Comparison of ENCODE assay signal across 8 cellular contexts in genomic region chr16:30805056-30805369, GRCh38. TPM values are rescaled to one million over a fixed set of nuclear protein-coding genes. Genes with fewer than 3 reads are reported as not detected.
DNase-seq lines count a peak whose midpoint lies in the region; ATAC-seq, FAIRE-seq and TF ChIP-seq lines count a peak whose summit lies in the region.

No MANE protein-coding gene starts in this region.

- no peak for DNase-seq in activated CD4-positive, CD25-positive, alpha-beta regulatory T cell (lab: John Stamatoyannopoulos, UW)
- DNase-seq in K562 (ENCODE audit: extremely low read depth in 1 of 4, low spot score in 3 of 4): peak in 1 of 4 experiments; percentile 48
- DNase-seq in right lobe of liver: no peak
- DNase-seq in thyroid gland: no peak
- DNase-seq in UCSD-AML1 (lab: John Stamatoyannopoulos, UW; ENCODE audit: unreplicated experiment): no peak
- no peak for DNase-seq in SIG-M5 treated with dmso at 0.1 percent for 504 hours (lab: John Stamatoyannopoulos, UW; ENCODE audit: unreplicated experiment)
- DNase-seq in NCI-H187 (lab: John Stamatoyannopoulos, UW): no peak

- H3K9me1 ChIP-seq in K562 (ENCODE audit: control insufficient read depth, insufficient read depth, low read length): no peaks in the 10 kb centered on the region

- H3K4me2 ChIP-seq in K562 (ENCODE audit: insufficient read depth, low read length): peak overlapping the region; percentile 88

- WGBS in K562 (ENCODE audit: insufficient coverage, low coverage, missing lambda C conversion rate): 85% methylated on average over 8 of the region's 8 CpGs
- 21% methylated on average over 3 of the region's 8 CpGs for WGBS in right lobe of liver (ENCODE audit: insufficient coverage, low coverage, low lambda C conversion rate, missing lambda C conversion rate)
- WGBS in thyroid gland, 2 donors: 39 to 40% methylated on average over 8 of the region's 8 CpGs

- H3K4me3 ChIP-seq in K562 (peak overlapping the region; percentile 75), right lobe of liver (peak overlapping the region; percentile 73 to 91 (median 81)), thyroid gland (replicated peaks in 1 of 3) (peak overlapping the region in 2 of 3 donors; percentile 39 to 59)

- H3K4me1 ChIP-seq in K562 (replicated peaks in 1 of 2; ENCODE audit: control insufficient read depth in 2 of 2, insufficient read depth in 2 of 2, low read length in 2 of 2) (peaks cover 20 to 36% of the 10 kb centered on the region in 2 experiments), right lobe of liver (peaks cover 0 to 9% (median 0%) of the 10 kb centered on the region in 4 donors), thyroid gland (peaks cover 2 to 11% of the 10 kb centered on the region in 2 donors)

- CTCF ChIA-PET in K562 (lab: Yijun Ruan, JAX; ENCODE audit: low intra/inter-chr PET ratio): no interaction called here

- no peak for TF ChIP-seq CTCF in K562 (IDR thresholded peaks at IDR 0.05 in 2 of 3, conservative IDR thresholded peaks at IDR 0.05 in 1 of 3; ENCODE audit: insufficient read depth in 2 of 3, low read depth in 1 of 3, low read length in 3 of 3)
- TF ChIP-seq CTCF in right lobe of liver (IDR thresholded peaks at IDR 0.05): no peak
- TF ChIP-seq CTCF in thyroid gland (IDR thresholded peaks at IDR 0.05): no peak

- BruUV-seq in K562 (replicated peaks; lab: Mats Ljungman, UMichigan): TSS peak; percentile 95

- peak overlapping the region; percentile 99 for H2AFZ ChIP-seq in K562 (ENCODE audit: low read depth, low read length)

- H3K27ac ChIP-seq in K562 (ENCODE audit: extremely low read depth, low read depth, low read length): peak overlapping the region; percentile 81
- H3K27ac ChIP-seq in right lobe of liver: peak overlapping the region in 2 of 3 donors; percentile 83 to 90
- H3K27ac ChIP-seq in thyroid gland: peak overlapping the region in 1 of 3 donors; percentile 70

- TF ChIP-seq RAD21 in K562 (CRISPR knock-in tag; conservative IDR thresholded peaks at IDR 0.05 in 1 of 2, IDR thresholded peaks at IDR 0.05 in 1 of 2): no peak

- H3K9me3 ChIP-seq in K562 (replicated peaks; ENCODE audit: control insufficient read depth, insufficient read depth, low read depth, low read length) (no peaks in the 10 kb centered on the region), right lobe of liver (no peaks in the 10 kb centered on the region), thyroid gland (no peaks in the 10 kb centered on the region)

- H3K79me2 ChIP-seq in K562 (ENCODE audit: control insufficient read depth, insufficient read depth, low read length): peaks cover 5% of the 10 kb centered on the region; the same call in 1 of the 3 replicates

- no peak for TF ChIP-seq EP300 in K562 (IDR thresholded peaks at IDR 0.05; ENCODE audit: low read length)

- H4K20me1 ChIP-seq in K562 (replicated peaks; ENCODE audit: control insufficient read depth, insufficient read depth, low read length): no peaks in the 10 kb centered on the region

- POLR2A ChIA-PET in K562 (lab: Yijun Ruan, JAX): interaction anchor here (0.5 to 3.0 kb wide), 20 partner anchors 9 to 643 kb away, joined by 3 to 14 read pairs (median 4); partner anchors contain the start of gene ZNF629

- ATAC-seq in activated CD4-positive, CD25-positive, alpha-beta regulatory T cell treated with anti-CD3 and anti-CD28 coated beads, Interleukin-2, amount 50 U/mL, for 24 hours: peak; percentile 15 to 36
- ATAC-seq in K562 (peak; percentile 7), right lobe of liver (peak in 1 of 4 donors; percentile 3)

- peak overlapping the region; percentile 82 to 93 for H3K9ac ChIP-seq in K562 (ENCODE audit: insufficient read depth in 1 of 2, low read depth in 2 of 2, low read length in 2 of 2)

- H3K36me3 ChIP-seq in K562 (ENCODE audit: control insufficient read depth, insufficient read depth, low read length): no peaks in the 10 kb centered on the region
- no peaks in the 10 kb centered on the region for H3K36me3 ChIP-seq in right lobe of liver
- H3K36me3 ChIP-seq in thyroid gland: no peaks in the 10 kb centered on the region

- in situ Hi-C loops in K562 (cut with MboI): no loop called here

- intact Hi-C loops in K562 (cut with micrococcal nuclease) (loop anchor here (1.0 to 5.0 kb wide), 2 partner anchors 18 to 72 kb away; partner anchors contain the start of gene ZNF629), right lobe of liver (cut with DNase I) (no loop called here), thyroid gland (cut with DNase I) (no loop called here)

- no peak for TF ChIP-seq POLR2A in K562 (conservative IDR thresholded peaks at IDR 0.05)
- no peak for TF ChIP-seq POLR2A in right lobe of liver (IDR thresholded peaks at IDR 0.05)
- TF ChIP-seq POLR2A in thyroid gland (IDR thresholded peaks at IDR 0.05): no peak

- H3K27me3 ChIP-seq in K562 (ENCODE audit: control insufficient read depth in 2 of 2, insufficient read depth in 2 of 2, low read length in 2 of 2) (no peaks in the 10 kb centered on the region), right lobe of liver (no peaks in the 10 kb centered on the region), thyroid gland (no peaks in the 10 kb centered on the region)

- no peak for FAIRE-seq in K562 (lab: Jason Lieb, UNC)

RNA-seq across cellular contexts. Expression of gene ZNF629, which starts 18.0 kb away (rescaled TPM):
- 6.8 and 16.5 TPM in 2 replicates for total RNA-seq in K562 (2011; cell fraction: chromatin; rRNA removed; ENCODE audit: low replicate concordance)
- 8.6 and 11.3 TPM in 2 replicates for total RNA-seq in K562 (2011; cell fraction: nucleolus; rRNA removed)
- total RNA-seq in K562 (2011; cell fraction: nucleoplasm; rRNA removed): 6.7 and 7.3 TPM in 2 replicates
- total RNA-seq in K562 (2014; rRNA removed): 13.8 and 14.9 TPM in 2 replicates
- 6.7 and 7.3 TPM in 2 replicates for total RNA-seq in K562 (2014; rRNA removed; fragmentation: Illumina TruSeq; extraction: Trizol)
- total RNA-seq in K562 (2015; rRNA removed; fragmentation: Illumina TruSeq; extraction: Trizol): 9.2 and 10.0 TPM in 2 replicates
- 16.5 and 18.8 TPM in 2 replicates for total RNA-seq in K562 (2021)
- 2.6 and 4.4 TPM in 2 replicates for polyA plus RNA-seq in K562 (2011; rRNA removed)
- 4.0 and 5.6 TPM in 2 replicates for polyA plus RNA-seq in K562 (2011; cell fraction: cytosol; rRNA removed)
- 7.1 and 10.9 TPM in 2 replicates for polyA plus RNA-seq in K562 (2011; cell fraction: nucleus; rRNA removed)
- 12.0 and 13.0 TPM in 2 replicates for polyA plus RNA-seq in K562 (2012)
- polyA plus RNA-seq in K562 (2014; fragmentation: Illumina TruSeq; extraction: Trizol): 11.6 and 12.4 TPM in 2 replicates
- polyA plus RNA-seq in K562 (2014; fragmentation: Nextera tagmentation; extraction: Ambion mirVana): under 1 TPM; 0.44 to 0.66 TPM
- polyA plus RNA-seq in K562 (2014; rRNA removed): 6.1 and 7.4 TPM in 2 replicates
- polyA minus RNA-seq in K562 (2011; rRNA and poly(A)+ RNA removed): 4.2 and 5.3 TPM in 2 replicates
- polyA minus RNA-seq in K562 (2011; cell fraction: cytosol; rRNA and poly(A)+ RNA removed): 9.2 and 9.8 TPM in 2 replicates
- polyA minus RNA-seq in K562 (2011; cell fraction: nucleus; rRNA and poly(A)+ RNA removed): 8.3 and 11.2 TPM in 2 replicates
- 1 to 10 TPM; 3.7 to 4.8 (median 4.3) TPM for total RNA-seq in right lobe of liver
- 10 to 100 TPM; 14.5 to 26.7 (median 19.0) TPM for total RNA-seq in thyroid gland

RNA-seq across cellular contexts. Expression of gene RNF40, which starts 42.9 kb away (rescaled TPM):
- total RNA-seq in K562 (2011; cell fraction: chromatin; rRNA removed; ENCODE audit: low replicate concordance): 149 and 268 TPM in 2 replicates
- total RNA-seq in K562 (2011; cell fraction: nucleolus; rRNA removed): 112 and 115 TPM in 2 replicates
- total RNA-seq in K562 (2011; cell fraction: nucleoplasm; rRNA removed): 105 and 116 TPM in 2 replicates
- total RNA-seq in K562 (2014; rRNA removed) (81.9 and 95.6 TPM in 2 replicates), K562 (2014; rRNA removed; fragmentation: Illumina TruSeq; extraction: Trizol) (73.7 and 81.5 TPM in 2 replicates), K562 (2015; rRNA removed; fragmentation: Illumina TruSeq; extraction: Trizol) (76.4 and 82.9 TPM in 2 replicates), K562 (2021) (124 and 129 TPM in 2 replicates), right lobe of liver (10 to 100 TPM; 34.3 to 56.8 (median 46.7) TPM), thyroid gland (100 to 1,000 TPM; 105 to 147 (median 113) TPM)
- polyA plus RNA-seq in K562 (2011; rRNA removed) (91.7 and 97.8 TPM in 2 replicates), K562 (2014; fragmentation: Illumina TruSeq; extraction: Trizol) (107 and 115 TPM in 2 replicates), K562 (2014; fragmentation: Nextera tagmentation; extraction: Ambion mirVana) (1 to 10 TPM; 6.2 to 9.1 TPM), K562 (2014; rRNA removed) (68.2 and 75.6 TPM in 2 replicates)
- 60.8 and 77.4 TPM in 2 replicates for polyA plus RNA-seq in K562 (2011; cell fraction: cytosol; rRNA removed)
- polyA plus RNA-seq in K562 (2011; cell fraction: nucleus; rRNA removed): 137 and 170 TPM in 2 replicates
- 78.5 and 80.4 TPM in 2 replicates for polyA plus RNA-seq in K562 (2012)
- polyA minus RNA-seq in K562 (2011; rRNA and poly(A)+ RNA removed): 89.9 and 91.7 TPM in 2 replicates
- 61.7 and 77.1 TPM in 2 replicates for polyA minus RNA-seq in K562 (2011; cell fraction: cytosol; rRNA and poly(A)+ RNA removed)
- 39.2 and 51.2 TPM in 2 replicates for polyA minus RNA-seq in K562 (2011; cell fraction: nucleus; rRNA and poly(A)+ RNA removed)

RNA-seq across cellular contexts. Expression of gene CFAP119, which starts 43.2 kb away (rescaled TPM):
- total RNA-seq in K562 (2011; cell fraction: chromatin; rRNA removed; ENCODE audit: low replicate concordance): 23.0 and 52.3 TPM in 2 replicates
- total RNA-seq in K562 (2011; cell fraction: nucleolus; rRNA removed): 44.0 and 46.5 TPM in 2 replicates
- total RNA-seq in K562 (2011; cell fraction: nucleoplasm; rRNA removed): 24.7 and 39.0 TPM in 2 replicates
- total RNA-seq in K562 (2014; rRNA removed): 16.1 and 18.5 TPM in 2 replicates
- 4.2 and 6.1 TPM in 2 replicates for total RNA-seq in K562 (2014; rRNA removed; fragmentation: Illumina TruSeq; extraction: Trizol)
- total RNA-seq in K562 (2015; rRNA removed; fragmentation: Illumina TruSeq; extraction: Trizol): 7.0 and 7.4 TPM in 2 replicates
- 18.4 and 20.0 TPM in 2 replicates for total RNA-seq in K562 (2021)
- 13.5 and 16.3 TPM in 2 replicates for polyA plus RNA-seq in K562 (2011; rRNA removed)
- 10.6 and 19.6 TPM in 2 replicates for polyA plus RNA-seq in K562 (2011; cell fraction: cytosol; rRNA removed)
- 107 and 225 TPM in 2 replicates for polyA plus RNA-seq in K562 (2011; cell fraction: nucleus; rRNA removed)
- polyA plus RNA-seq in K562 (2012): 14.9 and 20.9 TPM in 2 replicates
- 9.0 and 9.6 TPM in 2 replicates for polyA plus RNA-seq in K562 (2014; fragmentation: Illumina TruSeq; extraction: Trizol)
- 1 to 10 TPM; 5.5 to 6.2 TPM for polyA plus RNA-seq in K562 (2014; fragmentation: Nextera tagmentation; extraction: Ambion mirVana)
- 33.7 and 38.2 TPM in 2 replicates for polyA plus RNA-seq in K562 (2014; rRNA removed)
- polyA minus RNA-seq in K562 (2011; rRNA and poly(A)+ RNA removed): 1.2 and 2.5 TPM in 2 replicates
- polyA minus RNA-seq in K562 (2011; cell fraction: cytosol; rRNA and poly(A)+ RNA removed): 3.8 and 4.2 TPM in 2 replicates
- 16.9 and 21.3 TPM in 2 replicates for polyA minus RNA-seq in K562 (2011; cell fraction: nucleus; rRNA and poly(A)+ RNA removed)
- total RNA-seq in right lobe of liver: 1 to 10 TPM in 1 of 6 experiments, under 1 TPM in 4, not detected in 1; 0.19 to 1.8 (median 0.29) TPM
- total RNA-seq in thyroid gland: 10 to 100 TPM in 3 of 4 donors, 1 to 10 TPM in 1; 9.6 to 24.7 (median 15.5) TPM

RNA-seq across cellular contexts. Expression of gene PHKG2, which starts 56.8 kb away (rescaled TPM):
- 128 and 290 TPM in 2 replicates for total RNA-seq in K562 (2011; cell fraction: chromatin; rRNA removed; ENCODE audit: low replicate concordance)
- 161 and 163 TPM in 2 replicates for total RNA-seq in K562 (2011; cell fraction: nucleolus; rRNA removed)
- 157 and 194 TPM in 2 replicates for total RNA-seq in K562 (2011; cell fraction: nucleoplasm; rRNA removed)
- total RNA-seq in K562 (2014; rRNA removed) (30.7 and 45.9 TPM in 2 replicates), K562 (2014; rRNA removed; fragmentation: Illumina TruSeq; extraction: Trizol) (18.3 and 21.2 TPM in 2 replicates), K562 (2015; rRNA removed; fragmentation: Illumina TruSeq; extraction: Trizol) (23.9 and 25.2 TPM in 2 replicates), K562 (2021) (39.7 and 40.7 TPM in 2 replicates), right lobe of liver (10 to 100 TPM; 17.1 to 22.1 (median 18.4) TPM), thyroid gland (10 to 100 TPM; 28.1 to 52.8 (median 42.3) TPM)
- polyA plus RNA-seq in K562 (2011; rRNA removed) (44.1 and 54.4 TPM in 2 replicates), K562 (2014; fragmentation: Illumina TruSeq; extraction: Trizol) (39.2 and 41.0 TPM in 2 replicates), K562 (2014; fragmentation: Nextera tagmentation; extraction: Ambion mirVana) (10 to 100 TPM in 1 of 2 experiments, 1 to 10 TPM in 1; 5.8 to 14.1 TPM), K562 (2014; rRNA removed) (50.4 and 54.2 TPM in 2 replicates)
- polyA plus RNA-seq in K562 (2011; cell fraction: cytosol; rRNA removed): 44.6 and 56.8 TPM in 2 replicates
- 182 and 233 TPM in 2 replicates for polyA plus RNA-seq in K562 (2011; cell fraction: nucleus; rRNA removed)
- 30.6 and 41.6 TPM in 2 replicates for polyA plus RNA-seq in K562 (2012)
- 19.6 and 26.2 TPM in 2 replicates for polyA minus RNA-seq in K562 (2011; rRNA and poly(A)+ RNA removed)
- polyA minus RNA-seq in K562 (2011; cell fraction: cytosol; rRNA and poly(A)+ RNA removed): 14.9 and 17.4 TPM in 2 replicates
- 36.2 and 39.6 TPM in 2 replicates for polyA minus RNA-seq in K562 (2011; cell fraction: nucleus; rRNA and poly(A)+ RNA removed)
